8 cellular contexts compared by ENCODE assay signal in genomic region chr10:29737209-29737565, GRCh38.
A peak's percentile ranks its signal among the peaks of the same experiment; 100 is the strongest.
DNase-seq lines count a peak whose midpoint lies in the region; ATAC-seq, FAIRE-seq and TF ChIP-seq lines count a peak whose summit lies in the region.

No MANE protein-coding gene starts in this region.

- H3K27ac ChIP-seq in left ventricle myocardium inferior (replicated peaks), result peak overlapping the region; percentile 96
- H3K27ac ChIP-seq in ectodermal cell (ENCODE audit: insufficient read depth, low read depth, low read length, poor library complexity, severe bottlenecking), result no peak overlapping the region
- no peak overlapping the region for H3K27ac ChIP-seq in naive thymus-derived CD4-positive, alpha-beta T cell (ENCODE audit: low read depth, low read length)
- H3K27ac ChIP-seq in aorta (ENCODE audit: low read depth in 1 of 2, low read length in 2 of 2), result peak overlapping the region; percentile 33 to 72

- H3K9me3 ChIP-seq in left ventricle myocardium inferior (replicated peaks) (no peaks in the 10 kb centered on the region), ectodermal cell (ENCODE audit: control insufficient read depth, low read length) (no peaks in the 10 kb centered on the region), aorta (ENCODE audit: control insufficient read depth, low read length) (no peaks in the 10 kb centered on the region)
- H3K9me3 ChIP-seq in naive thymus-derived CD4-positive, alpha-beta T cell (ENCODE audit: control insufficient read depth in 2 of 3, low read length in 3 of 3), result no peaks in the 10 kb centered on the region

- CTCF ChIA-PET in naive thymus-derived CD4-positive, alpha-beta T cell (lab: Charles Lee), result interaction anchor here (0.6 to 3.0 kb wide), 4 partner anchors 20 to 146 kb away, joined by 3 to 15 read pairs (median 4); no protein-coding TSS in a partner anchor

- TF ChIP-seq POLR2A in H54 (IDR thresholded peaks at IDR 0.05; ENCODE audit: low read depth, low read length), result no peak

- intact Hi-C loops in left ventricle myocardium inferior (cut with micrococcal nuclease), result no loop called here
- intact Hi-C loops in Right ventricle myocardium superior (cut with DNase I), result loop anchor here (5.0 to 10.0 kb wide), 3 partner anchors 105 to 202 kb away; no protein-coding TSS in a partner anchor
- intact Hi-C loops in naive thymus-derived CD4-positive, alpha-beta T cell (cut with micrococcal nuclease), result loop anchor here (5.0 to 10.0 kb wide), 3 partner anchors 35 to 1062 kb away; partner anchors contain the start of gene BAMBI (in 1 of the 2)
- intact Hi-C loops in aorta (cut with DNase I), result loop anchor here (5.0 to 10.0 kb wide), 6 partner anchors 45 to 265 kb away; partner anchors contain the start of gene SVIL (in 1 of the 2)

- no peak for FAIRE-seq in H54 (lab: Jason Lieb, UNC)

- 54% methylated on average over 17 of the region's 17 CpGs for WGBS in ectodermal cell, 2 experiments
- WGBS in aorta, 2 donors, result 24 to 27% methylated on average over 17 of the region's 17 CpGs

- no peaks in the 10 kb centered on the region for H3K27me3 ChIP-seq in left ventricle myocardium inferior (ENCODE audit: low read depth)
- peaks cover 11% of the 10 kb centered on the region for H3K27me3 ChIP-seq in ectodermal cell (ENCODE audit: control insufficient read depth, insufficient read depth, low read length, poor library complexity, severe bottlenecking)
- H3K27me3 ChIP-seq in naive thymus-derived CD4-positive, alpha-beta T cell (ENCODE audit: control insufficient read depth in 2 of 2, insufficient read depth in 2 of 2, low read length in 2 of 2), result no peaks in the 10 kb centered on the region
- H3K27me3 ChIP-seq in aorta (ENCODE audit: control insufficient read depth in 1 of 2, insufficient read depth in 2 of 2, low read length in 1 of 2), result no peaks in the 10 kb centered on the region

- H3K4me1 Mint-ChIP-seq in naive thymus-derived CD4-positive, alpha-beta T cell, result peaks cover 14 to 36% (median 28%) of the 10 kb centered on the region in 7 donors

- POLR2A ChIA-PET in naive thymus-derived CD4-positive, alpha-beta T cell (lab: Charles Lee), result interaction anchor here (0.8 kb wide), 1 partner anchor 179 kb away, joined by 3 read pairs; no protein-coding TSS in a partner anchor

- H3K4me1 ChIP-seq in left ventricle myocardium inferior (peaks cover 53% of the 10 kb centered on the region), ectodermal cell (ENCODE audit: control insufficient read depth, insufficient read depth, low read length) (peaks cover 10% of the 10 kb centered on the region), aorta (ENCODE audit: control insufficient read depth in 1 of 2, insufficient read depth in 2 of 2, low read length in 2 of 2) (peaks cover 0 to 4% of the 10 kb centered on the region in 2 donors)
- H3K4me1 ChIP-seq in naive thymus-derived CD4-positive, alpha-beta T cell (ENCODE audit: control insufficient read depth in 2 of 2, insufficient read depth in 2 of 2, low read length in 2 of 2), result peaks cover 3 to 12% of the 10 kb centered on the region in 2 donors

- no peak for DNase-seq in left ventricle myocardium inferior
- DNase-seq in Right ventricle myocardium superior, result no peak
- no peak for DNase-seq in naive thymus-derived CD4-positive, alpha-beta T cell
- no peak for DNase-seq in aorta
- DNase-seq in H54 (ENCODE audit: insufficient read length, low spot score), result no peak

- no peaks in the 10 kb centered on the region for H3K36me3 ChIP-seq in left ventricle myocardium inferior
- no peaks in the 10 kb centered on the region for H3K36me3 ChIP-seq in ectodermal cell (ENCODE audit: control insufficient read depth, insufficient read depth, low read length)
- H3K36me3 ChIP-seq in naive thymus-derived CD4-positive, alpha-beta T cell (ENCODE audit: control insufficient read depth in 2 of 3, insufficient read depth in 3 of 3, low read length in 3 of 3), result peaks cover 0 to 6% (median 0%) of the 10 kb centered on the region in 3 experiments
- no peaks in the 10 kb centered on the region for H3K36me3 ChIP-seq in aorta (ENCODE audit: control insufficient read depth in 1 of 2, insufficient read depth in 2 of 2, low read length in 1 of 2)

- H3K27ac Mint-ChIP-seq in naive thymus-derived CD4-positive, alpha-beta T cell, result peak overlapping the region in 4 of 9 donors; percentile 2 to 86 (median 44)

- H3K4me3 ChIP-seq in left ventricle myocardium inferior, result peak overlapping the region; percentile 90
- peak overlapping the region; percentile 77 for H3K4me3 ChIP-seq in ectodermal cell (ENCODE audit: insufficient read depth, low read depth, low read length)
- no peak overlapping the region for H3K4me3 ChIP-seq in naive thymus-derived CD4-positive, alpha-beta T cell (ENCODE audit: low read length)
- H3K4me3 ChIP-seq in aorta (ENCODE audit: low read length in 2 of 2), result peak overlapping the region; percentile 7 to 76

- no peaks in the 10 kb centered on the region for H3K36me3 Mint-ChIP-seq in naive thymus-derived CD4-positive, alpha-beta T cell

- ATAC-seq in Right ventricle myocardium superior (ENCODE audit: poor library complexity) (no peak), aorta (ENCODE audit: low FRiP score) (no peak), HG03520 (IDR thresholded peaks at IDR 0.05; ENCODE audit: unreplicated experiment) (no peak), HG02571 (IDR thresholded peaks at IDR 0.05; ENCODE audit: unreplicated experiment) (no peak)
- ATAC-seq in naive thymus-derived CD4-positive, alpha-beta T cell, result no peak

- no peaks in the 10 kb centered on the region for H3K9me3 Mint-ChIP-seq in naive thymus-derived CD4-positive, alpha-beta T cell

- peaks cover 0 to 54% (median 0%) of the 10 kb centered on the region in 5 donors for H3K27me3 Mint-ChIP-seq in naive thymus-derived CD4-positive, alpha-beta T cell

- H3K4me3 Mint-ChIP-seq in naive thymus-derived CD4-positive, alpha-beta T cell, result peak overlapping the region; percentile 76 to 94 (median 88)

- no peak for TF ChIP-seq CTCF in left ventricle myocardium inferior (IDR thresholded peaks at IDR 0.05; ENCODE audit: borderline replicate concordance)

Comparison
In these comparisons a context has a peak if more than half of its experiments do, and no peak if none do; other contexts are left out.
1. H3K27ac ChIP-seq: peak in left ventricle myocardium inferior (single experiment) and aorta (2 of 2); none in ectodermal cell (single experiment) and naive thymus-derived CD4-positive, alpha-beta T cell (single experiment).